Comparison of ENCODE assay signal across 30 cellular contexts in genomic region chr1:66085600-66085999, GRCh38.
"Had no signal": no experiment of that assay in that cellular context is flagged by ENCODE, and none has a peak within 500 bp of the region (broad histone marks: within the 10 kb centered on the region; RNA-seq: fewer than 3 reads in every experiment).

No MANE protein-coding gene starts in this region.

- H3K27ac ChIP-seq: adrenal gland, ascending aorta, body of pancreas, brain microvascular endothelial cell, breast epithelium, cardiac muscle cell had no signal

- H3K27me3 ChIP-seq: adrenal gland, ascending aorta, body of pancreas, brain microvascular endothelial cell, breast epithelium had no signal

- H3K4me3 ChIP-seq: adrenal gland, ascending aorta, body of pancreas, breast epithelium, cardiac muscle cell had no signal

- H3K36me3 ChIP-seq: adrenal gland, ascending aorta, brain microvascular endothelial cell, breast epithelium, cardiac muscle cell had no signal

- H3K4me1 ChIP-seq: adrenal gland, ascending aorta, body of pancreas, breast epithelium had no signal

- DNase-seq: activated effector memory CD4-positive, alpha-beta T cell treated with anti-CD3 and anti-CD28 coated beads, Interleukin-2, amount 50 U/mL, for 16 hours; activated effector memory CD4-positive, alpha-beta T cell treated with Interleukin-2 at 50 U/mL for 16 hours; activated gamma-delta T cell; activated gamma-delta T cell treated with Interleukin-2 at 50 U/mL for 16 hours; activated naive CD4-positive, alpha-beta T cell; activated naive CD4-positive, alpha-beta T cell treated with anti-CD3 and anti-CD28 coated beads for 36 hours; activated naive CD4-positive, alpha-beta T cell treated with anti-CD3 and anti-CD28 coated beads, Interleukin-2, amount 10 ng/mL, durations not matched to agents 7 days and 5 days; activated naive CD4-positive, alpha-beta T cell treated with anti-CD3 and anti-CD28 coated beads, Interleukin-2, amount 50 U/mL, for 16 hours; activated naive CD4-positive, alpha-beta T cell treated with Interleukin-2 at 50 U/mL for 16 hours; activated naive CD8-positive, alpha-beta T cell treated with anti-CD3 and anti-CD28 coated beads for 36 hours; activated naive CD8-positive, alpha-beta T cell treated with anti-CD3 and anti-CD28 coated beads, Interleukin-2, amount 10 ng/mL, durations not matched to agents 7 days and 5 days; activated naive CD8-positive, alpha-beta T cell treated with anti-CD3 and anti-CD28 coated beads, Interleukin-2, amount 50 U/mL, for 24 hours; activated T-cell treated with anti-CD3 and anti-CD28 coated beads, Interleukin-2, amount 50 U/mL, for 1 hour; activated T-cell treated with anti-CD3 and anti-CD28 coated beads, Interleukin-2, amount 50 U/mL, for 24 hours; activated T-cell treated with anti-CD3 and anti-CD28 coated beads, Interleukin-2, amount 50 U/mL, for 4 hours; activated T-cell treated with anti-CD3 and anti-CD28 coated beads, Interleukin-2, amount 50 U/mL, for 48 hours; activated T-cell treated with anti-CD3 and anti-CD28 coated beads, Interleukin-2, amount 50 U/mL, for 72 hours; adrenal gland; amniotic stem cell; amygdala; anterior cingulate cortex; aorta; body of pancreas; brain microvascular endothelial cell; caudate nucleus; central memory CD4-positive, alpha-beta T cell; cerebellar nuclear complex had no signal

- H3K9me3 ChIP-seq: adrenal gland, ascending aorta, body of pancreas, breast epithelium had no signal
